11 cellular contexts compared by ENCODE assay signal in the genomic region with DNA sequence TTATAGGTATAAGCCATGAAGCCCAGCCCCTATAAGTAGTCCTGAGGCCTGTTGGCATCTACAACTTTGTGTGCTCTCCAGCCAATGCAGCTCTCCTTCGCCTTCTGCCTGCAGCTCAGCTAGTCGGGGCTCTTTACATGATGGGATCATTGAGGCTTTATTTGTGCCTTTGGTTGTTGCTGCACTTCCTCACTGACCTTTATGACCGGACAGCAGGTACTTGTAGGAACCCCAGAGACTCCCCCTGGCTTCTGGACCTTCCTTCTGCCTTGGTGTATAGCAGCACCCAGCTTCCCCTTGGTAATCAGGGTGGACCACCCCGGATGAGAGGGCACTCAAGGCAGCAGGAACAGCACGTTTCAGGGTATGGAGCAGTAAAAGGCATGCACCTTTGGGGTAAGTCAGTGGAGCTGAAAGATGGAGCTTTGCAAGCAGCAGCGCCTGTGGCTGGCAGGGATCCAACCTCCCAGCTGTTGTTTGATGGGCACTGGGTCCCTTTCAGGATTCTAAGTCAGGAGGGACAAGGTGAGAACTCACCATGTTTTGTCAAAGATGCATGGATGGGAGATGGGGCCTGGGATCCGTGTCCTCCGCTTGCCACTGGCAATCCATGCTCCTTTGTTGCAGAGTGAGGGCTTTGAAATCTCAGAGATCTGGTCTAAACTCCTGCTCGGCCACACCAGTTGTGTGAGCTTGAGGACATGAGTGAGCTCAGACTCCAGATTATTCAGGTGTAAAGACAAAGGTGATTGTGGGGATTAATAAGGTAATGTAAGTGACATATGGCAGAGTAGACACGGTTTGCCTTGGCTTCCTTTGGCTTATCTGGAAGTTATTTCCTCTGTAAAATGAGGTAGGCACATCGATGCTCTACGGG.
DNase-seq lines count a peak whose midpoint lies in the region; ATAC-seq, FAIRE-seq and TF ChIP-seq lines count a peak whose summit lies in the region.
"Had no signal": no experiment of that assay in that cellular context is flagged by ENCODE, and none has a peak within 500 bp of the region (broad histone marks: within the 10 kb centered on the region; RNA-seq: fewer than 3 reads in every experiment).

No MANE protein-coding gene starts in this region.

- no peaks in the 10 kb centered on the region for H3K9me3 Mint-ChIP-seq in activated CD8-positive, alpha-beta memory T cell treated with anti-CD3 and anti-CD28 coated beads, Interleukin-2, amount 10 ng/mL, durations not matched to agents 7 days and 5 days (ENCODE audit: low read depth)
- H3K9me3 Mint-ChIP-seq in nephron: peaks cover 2% of the 10 kb centered on the region

- TF ChIP-seq POLR2A in GM12891 (IDR thresholded peaks at IDR 0.05; ENCODE audit: low read depth, low read length): no peak

- TF ChIP-seq CTCF in nephron (IDR thresholded peaks at IDR 0.05; ENCODE audit: unreplicated experiment in 3 of 3): no peak

- peaks cover 70% of the 10 kb centered on the region for H3K4me1 Mint-ChIP-seq in activated CD8-positive, alpha-beta memory T cell treated with anti-CD3 and anti-CD28 coated beads, Interleukin-2, amount 10 ng/mL, durations not matched to agents 7 days and 5 days
- H3K4me1 Mint-ChIP-seq in nephron: peaks cover 36% of the 10 kb centered on the region

- no peak overlapping the region for H3K4me3 Mint-ChIP-seq in activated CD8-positive, alpha-beta memory T cell treated with anti-CD3 and anti-CD28 coated beads, Interleukin-2, amount 10 ng/mL, durations not matched to agents 7 days and 5 days
- no peak overlapping the region for H3K4me3 Mint-ChIP-seq in nephron

- H3K27ac Mint-ChIP-seq in activated CD8-positive, alpha-beta memory T cell treated with anti-CD3 and anti-CD28 coated beads, Interleukin-2, amount 10 ng/mL, durations not matched to agents 7 days and 5 days: no peak overlapping the region
- peak overlapping the region in 2 of 3 experiments; percentile 31 to 87 for H3K27ac Mint-ChIP-seq in nephron

- DNase-seq in NCI-H1105 treated with DMSO at 0.1 percent for 48 hours (lab: John Stamatoyannopoulos, UW) (peak; percentile 27), NCI-H1105 (lab: John Stamatoyannopoulos, UW) (no peak), GM12891 (ENCODE audit: insufficient read length, low spot score) (no peak), 8988T (no peak), T-helper 9 cell (no peak)
- peak; percentile 38 for DNase-seq in activated CD8-positive, alpha-beta memory T cell treated with anti-CD3 and anti-CD28 coated beads, Interleukin-2, amount 10 ng/mL, durations not matched to agents 7 days and 5 days
- DNase-seq: activated CD4-positive, CD25-positive, alpha-beta regulatory T cell; DMS79 treated with DMSO at 0.1 percent for 48 hours had no signal

- ATAC-seq in activated CD8-positive, alpha-beta memory T cell treated with anti-CD3 and anti-CD28 coated beads, Interleukin-2, amount 10 ng/mL, durations not matched to agents 7 days and 5 days: no peak
- ATAC-seq in HG03342 (IDR thresholded peaks at IDR 0.05; ENCODE audit: unreplicated experiment): no peak

- CTCF ChIA-PET in activated CD8-positive, alpha-beta memory T cell treated with anti-CD3 and anti-CD28 coated beads, Interleukin-2, amount 10 ng/mL, durations not matched to agents 7 days and 5 days (lab: Charles Lee): interaction anchor here (1.0 to 1.4 kb wide), 3 partner anchors 20 to 59 kb away, joined by 3 to 5 read pairs (median 3); no protein-coding TSS in a partner anchor

- no peaks in the 10 kb centered on the region for H3K36me3 Mint-ChIP-seq in activated CD8-positive, alpha-beta memory T cell treated with anti-CD3 and anti-CD28 coated beads, Interleukin-2, amount 10 ng/mL, durations not matched to agents 7 days and 5 days
- no peaks in the 10 kb centered on the region for H3K36me3 Mint-ChIP-seq in nephron (ENCODE audit: low read depth)

- peak; percentile 74 for FAIRE-seq in GM12891 (lab: Jason Lieb, UNC)
- FAIRE-seq: A204.1 had no signal

- H3K27me3 Mint-ChIP-seq in activated CD8-positive, alpha-beta memory T cell treated with anti-CD3 and anti-CD28 coated beads, Interleukin-2, amount 10 ng/mL, durations not matched to agents 7 days and 5 days: no peaks in the 10 kb centered on the region
- H3K27me3 Mint-ChIP-seq in nephron (ENCODE audit: low read depth): peaks cover 14% of the 10 kb centered on the region

TF ChIP-seq in GM12891, 5 proteins besides CTCF, POLR2A, EP300 and RAD21:
- TF ChIP-seq POU2F2 (IDR thresholded peaks at IDR 0.05; ENCODE audit: low read depth, low read length) (no peak), SPI1 (IDR thresholded peaks at IDR 0.05; ENCODE audit: low read depth, low read length) (peak; percentile 26; the same call in 1 of the 2 replicates), TAF1 (IDR thresholded peaks at IDR 0.05; ENCODE audit: low read depth, low read length) (no peak), PAX5 (IDR thresholded peaks at IDR 0.05; ENCODE audit: insufficient read depth, low read length, severe bottlenecking) (no peak)

Comparison
In these comparisons a context has a peak if more than half of its experiments do, and no peak if none do; other contexts are left out.
1. DNase-seq: peak in NCI-H1105 treated with DMSO at 0.1 percent for 48 hours (single experiment) and activated CD8-positive, alpha-beta memory T cell treated with anti-CD3 and anti-CD28 coated beads, Interleukin-2, amount 10 ng/mL, durations not matched to agents 7 days and 5 days (single experiment); none in NCI-H1105 (single experiment), GM12891 (single experiment), 8988T (single experiment) and T-helper 9 cell (single experiment).